ENCODE assay signal across 8 cellular contexts in the genomic region with DNA sequence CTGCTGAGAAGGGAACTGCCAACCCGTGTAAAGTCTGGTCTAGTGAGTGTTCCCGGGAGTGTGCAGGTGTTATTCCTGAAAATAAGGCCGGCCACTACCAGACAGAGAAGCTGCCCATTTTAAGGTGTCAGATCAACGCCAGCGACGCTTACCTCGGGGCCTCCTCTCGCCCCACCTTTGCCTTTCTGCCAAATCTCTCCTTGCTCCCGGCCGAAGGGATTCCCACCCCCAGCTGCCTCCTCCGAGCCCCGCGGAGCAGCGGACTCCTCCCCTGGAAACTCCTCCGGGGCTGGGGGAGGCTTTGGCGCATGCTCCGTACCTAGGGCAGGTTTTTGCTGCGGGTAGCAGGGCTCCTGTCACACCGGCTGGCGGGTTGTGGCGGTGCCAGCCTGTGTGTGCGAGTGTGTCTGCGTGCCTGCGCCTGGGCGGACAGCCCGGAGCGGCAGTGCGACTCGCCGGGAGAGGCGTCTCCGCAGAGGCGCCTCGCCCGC. TPM values are rescaled to one million over a fixed set of nuclear protein-coding genes. Genes with fewer than 3 reads are reported as not detected.
DNase-seq lines count a peak whose midpoint lies in the region; ATAC-seq, FAIRE-seq and TF ChIP-seq lines count a peak whose summit lies in the region.

A gene (plus strand): TSS at position 359 of the 491 bp plus-strand sequence.

- no peak within 1 kb of the TSS for H3K9ac ChIP-seq in KMS-11
- no peak within 1 kb of the TSS for H3K9ac ChIP-seq in iPS-15b (ENCODE audit: low read depth, low read length)
- no peak within 1 kb of the TSS for H3K9ac ChIP-seq in smooth muscle cell (ENCODE audit: low read depth)

- H2AFZ ChIP-seq in KMS-11 (ENCODE audit: low read depth): peak within 1 kb of the TSS; percentile 73
- H2AFZ ChIP-seq in smooth muscle cell (ENCODE audit: low read depth): peak within 1 kb of the TSS; percentile 88

- no peaks in the 10 kb centered on the region for H4K20me1 ChIP-seq in KMS-11 (ENCODE audit: insufficient read depth)
- H4K20me1 ChIP-seq in smooth muscle cell (ENCODE audit: low read depth): no peaks in the 10 kb centered on the region

- DNase-seq in AG10803 (ENCODE audit: low read depth): peak; percentile 3
- DNase-seq in ascending aorta (ENCODE audit: low spot score in 2 of 2): peak in 1 of 2 donors; percentile 58
- no peak for DNase-seq in smooth muscle cell (lab: John Stamatoyannopoulos, UW; ENCODE audit: unreplicated experiment)
- DNase-seq in small intestine: no peak
- DNase-seq in T1000 (lab: John Stamatoyannopoulos, UW): no peak

- no peaks in the 10 kb centered on the region for H3K79me2 ChIP-seq in KMS-11 (ENCODE audit: insufficient read depth, low read depth)
- H3K79me2 ChIP-seq in smooth muscle cell (ENCODE audit: low read depth): no peaks in the 10 kb centered on the region

- peak within 1 kb of the TSS; percentile 42; the same call in 1 of the 2 replicates for H3K4me2 ChIP-seq in KMS-11
- peak within 1 kb of the TSS; percentile 98 for H3K4me2 ChIP-seq in smooth muscle cell

- peak; percentile 37 for ATAC-seq in GM19035 (IDR thresholded peaks at IDR 0.05; ENCODE audit: unreplicated experiment)

- H3K4me3 ChIP-seq in AG10803 (ENCODE audit: low read length): peak within 1 kb of the TSS; percentile 52
- H3K4me3 ChIP-seq in KMS-11 (IDR thresholded peaks at IDR 0.05; ENCODE audit: insufficient read depth, low read depth, low read length): no peak within 1 kb of the TSS
- H3K4me3 ChIP-seq in ascending aorta: peak within 1 kb of the TSS; percentile 61 to 75
- peak within 1 kb of the TSS; percentile 67 for H3K4me3 ChIP-seq in iPS-15b (ENCODE audit: low read depth, low read length)
- peak within 1 kb of the TSS; percentile 59 for H3K4me3 ChIP-seq in smooth muscle cell
- H3K4me3 ChIP-seq in small intestine (ENCODE audit: low read depth in 1 of 2, low read length in 2 of 2): peak within 1 kb of the TSS in 1 of 2 donors; percentile 52

- H3K9me3 ChIP-seq in ascending aorta (no peaks in the 10 kb centered on the region), iPS-15b (ENCODE audit: control insufficient read depth, insufficient read depth, low read length) (no peaks in the 10 kb centered on the region), smooth muscle cell (replicated peaks; ENCODE audit: low read depth) (no peaks in the 10 kb centered on the region), small intestine (ENCODE audit: control insufficient read depth, low read depth) (no peaks in the 10 kb centered on the region)

- H3K4me1 ChIP-seq in KMS-11 (ENCODE audit: low read depth, poor library complexity, severe bottlenecking) (no peaks in the 10 kb centered on the region), ascending aorta (peaks cover 0 to 9% of the 10 kb centered on the region in 2 donors), iPS-15b (ENCODE audit: control insufficient read depth, insufficient read depth, low read length) (peaks cover 3% of the 10 kb centered on the region), smooth muscle cell (ENCODE audit: low read depth) (no peaks in the 10 kb centered on the region), small intestine (ENCODE audit: control insufficient read depth in 2 of 2, insufficient read depth in 1 of 2, low read depth in 1 of 2, low read length in 1 of 2) (no peaks in the 10 kb centered on the region)

- no peaks in the 10 kb centered on the region for H3F3A ChIP-seq in smooth muscle cell (ENCODE audit: low read depth)

- no peak for FAIRE-seq in small intestine (lab: Jason Lieb, UNC)

- no peak within 1 kb of the TSS for H3K27ac ChIP-seq in KMS-11
- H3K27ac ChIP-seq in ascending aorta: no peak within 1 kb of the TSS
- H3K27ac ChIP-seq in smooth muscle cell (ENCODE audit: low read depth): no peak within 1 kb of the TSS
- no peak within 1 kb of the TSS for H3K27ac ChIP-seq in small intestine (ENCODE audit: low read depth in 1 of 2, low read length in 1 of 2)

- H3K27me3 ChIP-seq in KMS-11 (ENCODE audit: insufficient read depth, low read depth): no peaks in the 10 kb centered on the region
- H3K27me3 ChIP-seq in ascending aorta: no peaks in the 10 kb centered on the region
- peaks cover 60% of the 10 kb centered on the region for H3K27me3 ChIP-seq in iPS-15b (ENCODE audit: control insufficient read depth, insufficient read depth, low read length)
- H3K27me3 ChIP-seq in smooth muscle cell (ENCODE audit: low read depth): peaks cover 78% of the 10 kb centered on the region
- peaks cover 11 to 20% of the 10 kb centered on the region in 2 donors for H3K27me3 ChIP-seq in small intestine (ENCODE audit: control insufficient read depth in 2 of 2, insufficient read depth in 2 of 2, low read length in 2 of 2)

- WGBS in smooth muscle cell (ENCODE audit: low lambda C conversion rate): 2% methylated on average over 32 of the region's 35 CpGs
- WGBS in small intestine, 3 donors: 1 to 2% (median 1%) methylated on average over 33 to 35 of the region's 35 CpGs

- H3K36me3 ChIP-seq in KMS-11 (ENCODE audit: insufficient read depth) (no peaks in the 10 kb centered on the region), ascending aorta (no peaks in the 10 kb centered on the region), iPS-15b (ENCODE audit: control insufficient read depth, insufficient read depth, low read length) (no peaks in the 10 kb centered on the region), smooth muscle cell (ENCODE audit: low read depth) (no peaks in the 10 kb centered on the region), small intestine (ENCODE audit: control insufficient read depth in 2 of 2, insufficient read depth in 2 of 2, low read length in 2 of 2) (no peaks in the 10 kb centered on the region)

- intact Hi-C loops in ascending aorta (cut with DNase I): no loop called here

- TF ChIP-seq CTCF in AG10803 (conservative IDR thresholded peaks at IDR 0.05; ENCODE audit: low read length): no peak
- TF ChIP-seq CTCF in KMS-11 (conservative IDR thresholded peaks at IDR 0.05; ENCODE audit: low read depth, low read length): no peak
- TF ChIP-seq CTCF in ascending aorta (IDR thresholded peaks at IDR 0.05): no peak
- TF ChIP-seq CTCF in smooth muscle cell (IDR thresholded peaks at IDR 0.05; ENCODE audit: borderline replicate concordance, insufficient read depth, poor library complexity, severe bottlenecking): no peak

RNA-seq across cellular contexts. Expression of the gene that starts here (rescaled TPM):
- total RNA-seq in ascending aorta (3.0 TPM), smooth muscle cell (0.09 and 0.18 TPM in 2 replicates)
- polyA plus RNA-seq in smooth muscle cell (not detected in 2 replicates), small intestine (under 1 TPM in 2 of 3 donors, not detected in 1; under 0.01 to 0.54 TPM)
